1 cellular context compared by ENCODE assay signal in the genomic region with DNA sequence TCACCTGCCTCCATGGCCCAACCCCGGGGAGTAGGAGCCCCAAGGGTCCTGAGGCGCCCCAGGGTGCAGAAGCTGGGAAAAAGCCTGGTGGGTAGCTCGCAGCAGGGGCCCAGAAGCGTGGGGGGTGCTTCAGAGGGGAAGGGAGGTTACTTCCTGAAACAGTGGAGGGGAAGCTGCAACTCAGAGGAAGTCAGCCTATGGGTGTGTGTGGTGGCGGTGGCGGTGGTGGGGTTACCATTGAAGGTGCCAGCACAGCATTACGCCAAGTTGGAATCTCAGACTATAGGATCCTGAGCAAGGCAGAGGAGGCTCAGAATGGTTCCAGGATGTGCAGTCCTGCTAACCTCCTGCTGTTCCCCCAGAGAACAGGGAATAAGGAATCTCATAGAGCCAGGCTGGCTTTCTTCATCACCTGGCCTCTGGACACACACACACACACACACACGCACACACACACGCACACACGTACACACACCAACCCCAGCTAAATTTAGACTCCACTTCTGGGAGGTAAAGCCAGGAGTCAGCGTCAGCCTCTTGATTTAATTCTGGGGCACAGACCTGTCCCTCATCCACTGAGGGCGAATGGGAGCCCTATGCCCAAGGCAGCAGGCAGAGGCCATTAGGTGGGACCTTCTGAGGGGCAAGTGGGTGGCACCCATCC.
TF ChIP-seq lines count a peak whose summit lies in the region.

No MANE protein-coding gene starts in this region.

TF ChIP-seq in H1, 55 proteins besides CTCF, POLR2A, EP300 and RAD21:
- TF ChIP-seq TBP (IDR thresholded peaks at IDR 0.05; ENCODE audit: low read depth, low read length): no peak
- no peak for TF ChIP-seq EZH2 (IDR thresholded peaks at IDR 0.05; ENCODE audit: low read depth, low read length, severe bottlenecking)
- no peak for TF ChIP-seq KDM4A (IDR thresholded peaks at IDR 0.05; ENCODE audit: low read depth, low read length, severe bottlenecking)
- TF ChIP-seq JUND (IDR thresholded peaks at IDR 0.05; ENCODE audit: low read length): no peak
- TF ChIP-seq, protein P1, sequence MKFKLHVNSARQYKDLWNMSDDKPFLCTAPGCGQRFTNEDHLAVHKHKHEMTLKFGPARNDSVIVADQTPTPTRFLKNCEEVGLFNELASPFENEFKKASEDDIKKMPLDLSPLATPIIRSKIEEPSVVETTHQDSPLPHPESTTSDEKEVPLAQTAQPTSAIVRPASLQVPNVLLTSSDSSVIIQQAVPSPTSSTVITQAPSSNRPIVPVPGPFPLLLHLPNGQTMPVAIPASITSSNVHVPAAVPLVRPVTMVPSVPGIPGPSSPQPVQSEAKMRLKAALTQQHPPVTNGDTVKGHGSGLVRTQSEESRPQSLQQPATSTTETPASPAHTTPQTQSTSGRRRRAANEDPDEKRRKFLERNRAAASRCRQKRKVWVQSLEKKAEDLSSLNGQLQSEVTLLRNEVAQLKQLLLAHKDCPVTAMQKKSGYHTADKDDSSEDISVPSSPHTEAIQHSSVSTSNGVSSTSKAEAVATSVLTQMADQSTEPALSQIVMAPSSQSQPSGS (IDR thresholded peaks at IDR 0.05; ENCODE audit: low read length): no peak
- TF ChIP-seq TAF1 (IDR thresholded peaks at IDR 0.05; ENCODE audit: low read depth, low read length): no peak
- TF ChIP-seq, protein P2, sequence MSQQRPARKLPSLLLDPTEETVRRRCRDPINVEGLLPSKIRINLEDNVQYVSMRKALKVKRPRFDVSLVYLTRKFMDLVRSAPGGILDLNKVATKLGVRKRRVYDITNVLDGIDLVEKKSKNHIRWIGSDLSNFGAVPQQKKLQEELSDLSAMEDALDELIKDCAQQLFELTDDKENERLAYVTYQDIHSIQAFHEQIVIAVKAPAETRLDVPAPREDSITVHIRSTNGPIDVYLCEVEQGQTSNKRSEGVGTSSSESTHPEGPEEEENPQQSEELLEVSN (IDR thresholded peaks at IDR 0.05): no peak
- TF ChIP-seq SAP30 (IDR thresholded peaks at IDR 0.05; ENCODE audit: insufficient read depth, insufficient replicate concordance, low read length): peak; percentile 21
